8 cellular contexts compared by ENCODE assay signal in the genomic region with DNA sequence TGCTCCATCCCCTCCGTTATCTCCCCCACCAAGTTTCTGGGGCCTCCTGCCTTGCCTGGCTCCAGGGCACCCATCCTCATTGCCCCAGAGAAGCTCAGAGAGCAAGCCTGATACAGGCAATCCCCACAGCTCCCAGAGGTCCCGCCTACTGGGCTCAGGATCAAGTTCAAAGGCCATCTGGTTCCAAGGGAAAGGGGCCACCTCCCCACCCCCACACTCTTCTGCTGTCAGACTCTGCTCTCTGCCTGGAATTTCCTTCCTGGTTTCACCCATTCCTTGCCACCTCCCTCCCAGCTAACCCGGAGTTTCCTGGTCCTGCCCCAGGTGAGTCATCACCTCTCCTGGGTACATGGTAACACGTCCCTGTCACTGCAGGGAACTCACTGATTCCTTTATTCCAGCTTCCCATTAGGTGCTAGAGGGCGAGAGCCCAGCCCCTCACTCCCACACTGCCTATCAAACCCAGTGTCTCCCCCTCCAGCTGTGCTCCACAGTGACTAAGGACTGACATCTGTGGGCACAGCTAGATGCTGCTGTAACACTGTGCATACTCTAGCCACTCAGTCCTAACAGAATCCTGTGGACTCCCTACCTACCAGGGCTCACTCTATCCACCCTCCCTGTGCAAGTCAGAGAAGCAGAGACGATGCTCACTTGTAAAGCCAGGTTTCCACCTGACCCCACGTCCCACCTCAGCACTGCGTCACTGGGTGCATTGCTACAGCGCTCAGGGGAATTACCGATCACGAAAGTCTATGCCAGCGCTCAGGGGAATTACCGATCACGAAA. TPM values are rescaled to one million over a fixed set of nuclear protein-coding genes. Genes with fewer than 3 reads are reported as not detected.
A peak's percentile ranks its signal among the peaks of the same experiment; 100 is the strongest.
DNase-seq lines count a peak whose midpoint lies in the region; ATAC-seq and TF ChIP-seq lines count a peak whose summit lies in the region.

No MANE protein-coding gene starts in this region.

- H3K4me1 Mint-ChIP-seq in glutamatergic neuron (ENCODE audit: low read depth, unreplicated experiment) (peaks cover 12% of the 10 kb centered on the region), nephron progenitor cell (peaks cover 32% of the 10 kb centered on the region)

- H3K27me3 Mint-ChIP-seq in glutamatergic neuron (ENCODE audit: unreplicated experiment), result peaks cover 5% of the 10 kb centered on the region
- H3K27me3 Mint-ChIP-seq in nephron progenitor cell (ENCODE audit: low read depth, poor library complexity), result peaks cover 23% of the 10 kb centered on the region

- H3K9me3 Mint-ChIP-seq in glutamatergic neuron (ENCODE audit: unreplicated experiment), result peaks cover 4% of the 10 kb centered on the region
- no peaks in the 10 kb centered on the region for H3K9me3 Mint-ChIP-seq in nephron progenitor cell

- no peak for TF ChIP-seq CTCF in glutamatergic neuron (IDR thresholded peaks at IDR 0.05; ENCODE audit: partially characterized antibody, unreplicated experiment)
- TF ChIP-seq CTCF in nephron progenitor cell (IDR thresholded peaks at IDR 0.05), result no peak

- H3K36me3 Mint-ChIP-seq in glutamatergic neuron (ENCODE audit: unreplicated experiment) (no peaks in the 10 kb centered on the region), nephron progenitor cell (ENCODE audit: low read depth) (no peaks in the 10 kb centered on the region)

- H3K27ac Mint-ChIP-seq in glutamatergic neuron (ENCODE audit: unreplicated experiment) (no peak overlapping the region), nephron progenitor cell (no peak overlapping the region)

- H3K4me3 Mint-ChIP-seq in glutamatergic neuron (ENCODE audit: unreplicated experiment) (peak overlapping the region; percentile 21), nephron progenitor cell (no peak overlapping the region)

- in situ Hi-C loops in Caki2 (cut with HindIII; ENCODE audit: low pct_unique_long_range_greater_than_20kb, low sequenced_read_pairs), result no loop called here

- DNase-seq in Caki2 (ENCODE audit: low read depth) (peak; percentile 89), NCI-H2196 treated with DMSO at 0.1 percent for 48 hours (lab: John Stamatoyannopoulos, UW; ENCODE audit: unreplicated experiment) (peak; percentile 37), glutamatergic neuron (no peak), COLO829 (ENCODE audit: low spot score) (no peak), inferior parietal cortex (ENCODE audit: extremely low spot score) (no peak), nephron progenitor cell (no peak)

- ATAC-seq in GM19463 (IDR thresholded peaks at IDR 0.05; ENCODE audit: unreplicated experiment) (peak; percentile 72), GM21576 (IDR thresholded peaks at IDR 0.05; ENCODE audit: unreplicated experiment) (no peak)

RNA-seq across cellular contexts. Expression of a gene that starts 21.8 kb away (rescaled TPM):
- total RNA-seq in Caki2 (2014; rRNA removed; shearing (Covaris generic); ENCODE audit: low replicate concordance), result 0.32 and 2.6 TPM in 2 replicates
- total RNA-seq in glutamatergic neuron (ENCODE audit: unreplicated experiment), result 0.42 TPM

RNA-seq across cellular contexts. Expression of a gene that starts 39.4 kb away (rescaled TPM):
- 39.8 and 101 TPM in 2 replicates for total RNA-seq in Caki2 (2014; rRNA removed; shearing (Covaris generic); ENCODE audit: low replicate concordance)
- total RNA-seq in glutamatergic neuron (ENCODE audit: unreplicated experiment), result 65.7 TPM

Comparison
In these comparisons a context has a peak if more than half of its experiments do, and no peak if none do; other contexts are left out.
1. DNase-seq: peak in Caki2 (single experiment) and NCI-H2196 treated with DMSO at 0.1 percent for 48 hours (single experiment); none in glutamatergic neuron (single experiment), COLO829 (single experiment), inferior parietal cortex (single experiment) and nephron progenitor cell (single experiment).